31 cellular contexts compared by ENCODE assay signal in genomic region chr17:17844500-17844899, GRCh38. TPM values are rescaled to one million over a fixed set of nuclear protein-coding genes. Genes with fewer than 3 reads are reported as not detected.
DNase-seq lines count a peak whose midpoint lies in the region; ATAC-seq, FAIRE-seq and TF ChIP-seq lines count a peak whose summit lies in the region.
"Had no signal": no experiment of that assay in that cellular context is flagged by ENCODE, and none has a peak within 500 bp of the region (broad histone marks: within the 10 kb centered on the region; RNA-seq: fewer than 3 reads in every experiment).

No MANE protein-coding gene starts in this region.

- no peak for TF ChIP-seq EP300 in H1 (IDR thresholded peaks at IDR 0.05; ENCODE audit: borderline replicate concordance in 1 of 2, low read depth in 2 of 2, low read length in 2 of 2)

- no peak overlapping the region for H3K23ac ChIP-seq in H1 (ENCODE audit: insufficient read length)

- no peak overlapping the region for H2BK15ac ChIP-seq in H1 (ENCODE audit: low read length)

- H3K9me3 Mint-ChIP-seq in GM23338 (no peaks in the 10 kb centered on the region; the same call in 2 of the 3 replicates), neural progenitor cell (no peaks in the 10 kb centered on the region)
- H3K9me3 Mint-ChIP-seq: activated naive CD4-positive, alpha-beta T cell treated with anti-CD3 and anti-CD28 coated beads, Interleukin-2, amount 10 ng/mL, durations not matched to agents 7 days and 5 days; activated T-helper 17 cell treated with anti-CD3 and anti-CD28 coated beads, Interleukin-2, amount 50 U/mL, for 72 hours; CD8-positive, alpha-beta T cell had no signal

- H3K27ac ChIP-seq in GM23338 (ENCODE audit: low read depth) (no peak overlapping the region), H1 (ENCODE audit: low read depth, low read length) (no peak overlapping the region), neural progenitor cell (no peak overlapping the region)
- H3K27ac ChIP-seq: adrenal gland, parathyroid adenoma, Peyer's patch, right atrium auricular region, spleen, transverse colon had no signal

- no peak overlapping the region for H3K4ac ChIP-seq in H1 (replicated peaks; ENCODE audit: insufficient read length, low read depth, low read length)

- H3K36me3 ChIP-seq in GM23338 (ENCODE audit: insufficient read depth) (no peaks in the 10 kb centered on the region), H1 (ENCODE audit: control insufficient read depth in 2 of 4, insufficient read depth in 4 of 4, low read length in 3 of 4) (no peaks in the 10 kb centered on the region), neural progenitor cell (no peaks in the 10 kb centered on the region)
- H3K36me3 ChIP-seq: HAP-1, transverse colon had no signal

- FAIRE-seq in H1 (lab: Jason Lieb, UNC) (no peak), GM12892 (lab: Jason Lieb, UNC) (no peak)
- FAIRE-seq: A549, GM12878 had no signal

- H2BK20ac ChIP-seq in H1 (ENCODE audit: low read length): 0 out of 2 replicates have a peak overlapping the region, but pooled peaks have one; percentile 15

- peak overlapping the region; percentile 72; the same call in 1 of the 2 replicates for H2AK5ac ChIP-seq in H1 (ENCODE audit: low read depth, low read length)

- POLR2A ChIA-PET in H1 (lab: Charles Lee; ENCODE audit: partially characterized antibody): interaction anchor here (1.0 to 8.8 kb wide), 5 partner anchors 8 to 39 kb away, joined by 3 to 122 read pairs (median 28); partner anchors contain the start of gene SREBF1

- H3K4me1 Mint-ChIP-seq in GM23338: peaks cover 55% of the 10 kb centered on the region
- peaks cover 42% of the 10 kb centered on the region for H3K4me1 Mint-ChIP-seq in neural progenitor cell

- no peaks in the 10 kb centered on the region for H4K20me1 ChIP-seq in GM23338 (replicated peaks; ENCODE audit: insufficient read depth)
- peaks cover 0 to 1% of the 10 kb centered on the region in 2 experiments for H4K20me1 ChIP-seq in H1 (replicated peaks in 1 of 2; ENCODE audit: control insufficient read depth in 1 of 2, insufficient read depth in 2 of 2, low read length in 2 of 2)
- no peaks in the 10 kb centered on the region for H4K20me1 ChIP-seq in neural progenitor cell (ENCODE audit: low read depth)

- no peaks in the 10 kb centered on the region for H3K27me3 ChIP-seq in GM23338 (ENCODE audit: insufficient read depth)
- no peaks in the 10 kb centered on the region; a peak in 1 of 7 replicates for H3K27me3 ChIP-seq in H1 (replicated peaks in 1 of 4; ENCODE audit: control insufficient read depth in 3 of 4, extremely low read depth in 1 of 4, insufficient read depth in 3 of 4, low read length in 3 of 4)
- no peaks in the 10 kb centered on the region for H3K27me3 ChIP-seq in neural progenitor cell
- H3K27me3 ChIP-seq: adrenal gland, Peyer's patch, right atrium auricular region, spleen, stomach, transverse colon had no signal

- no peak overlapping the region for H2BK120ac ChIP-seq in H1 (replicated peaks; ENCODE audit: low read depth, low read length)

- H3K9ac ChIP-seq in H1 (replicated peaks in 1 of 4; ENCODE audit: extremely low read depth in 1 of 4, low read depth in 3 of 4, low read length in 3 of 4) (no peak overlapping the region), neural progenitor cell (no peak overlapping the region)
- H3K9ac ChIP-seq: parathyroid adenoma had no signal

- TF ChIP-seq RAD21 in H1 (IDR thresholded peaks at IDR 0.05 in 1 of 2, conservative IDR thresholded peaks at IDR 0.05 in 1 of 2; ENCODE audit: low read depth in 2 of 2, low read length in 2 of 2): no peak

- H3K4me1 ChIP-seq in GM23338 (ENCODE audit: insufficient read depth): peaks cover 17% of the 10 kb centered on the region
- peaks cover 5 to 36% (median 21%) of the 10 kb centered on the region in 4 experiments for H3K4me1 ChIP-seq in H1 (replicated peaks in 1 of 4; ENCODE audit: control insufficient read depth in 3 of 4, insufficient read depth in 4 of 4, low read length in 3 of 4)
- H3K4me1 ChIP-seq in neural progenitor cell: peaks cover 38% of the 10 kb centered on the region

- no peaks in the 10 kb centered on the region for H3K9me3 ChIP-seq in H1 (ENCODE audit: insufficient read depth in 2 of 2, low read depth in 1 of 2, low read length in 1 of 2)
- H3K9me3 ChIP-seq in neural progenitor cell (ENCODE audit: low read depth): no peaks in the 10 kb centered on the region
- H3K9me3 ChIP-seq: A549, adrenal gland, HAP-1, Peyer's patch, right atrium auricular region, spleen, stomach, transverse colon had no signal

- no peak overlapping the region for H4K5ac ChIP-seq in H1 (ENCODE audit: insufficient read length, low read depth, low read length)

- H4K8ac ChIP-seq in H1 (ENCODE audit: extremely low read depth, insufficient read depth, low read length): no peak overlapping the region

- H3K79me2 ChIP-seq in GM23338 (replicated peaks; ENCODE audit: insufficient read depth): no peaks in the 10 kb centered on the region
- H3K79me2 ChIP-seq in H1 (ENCODE audit: control insufficient read depth in 1 of 2, insufficient read depth in 2 of 2, low read length in 2 of 2): no peaks in the 10 kb centered on the region
- no peaks in the 10 kb centered on the region for H3K79me2 ChIP-seq in neural progenitor cell (ENCODE audit: low read depth)
- H3K79me2 ChIP-seq: parathyroid adenoma had no signal

- TF ChIP-seq POLR2A in H1 (IDR thresholded peaks at IDR 0.05; ENCODE audit: control extremely low read depth in 1 of 2, low read depth in 2 of 2, low read length in 2 of 2) (no peak), GM12892 (IDR thresholded peaks at IDR 0.05; ENCODE audit: low read depth, low read length) (no peak)

- ATAC-seq in GM23338: no peak
- ATAC-seq in HG02870 (IDR thresholded peaks at IDR 0.05; ENCODE audit: unreplicated experiment): no peak
- ATAC-seq: A549; activated CD8-positive, alpha-beta T cell treated with anti-CD3 and anti-CD28 coated beads, Interleukin-2, amount 10 ng/mL, durations not matched to agents 7 days and 5 days; activated T-helper 17 cell treated with anti-CD3 and anti-CD28 coated beads, Interleukin-2, amount 50 U/mL, for 72 hours; CD8-positive, alpha-beta T cell; GM12878; left colon had no signal

- H3K18ac ChIP-seq in H1 (ENCODE audit: extremely low read depth, low read length): no peak overlapping the region

- H3K4me2 ChIP-seq in GM23338 (no peak overlapping the region), H1 (ENCODE audit: insufficient read depth in 1 of 2, low read depth in 2 of 2, low read length in 2 of 2) (no peak overlapping the region), neural progenitor cell (no peak overlapping the region)
- H3K4me2 ChIP-seq: A549 had no signal

- H3K27me3 Mint-ChIP-seq in GM23338 (ENCODE audit: insufficient read depth, low read depth, poor library complexity) (peaks cover 27% of the 10 kb centered on the region), neural progenitor cell (ENCODE audit: insufficient read depth, low read depth) (peaks cover under 1% of the 10 kb centered on the region)
- H3K27me3 Mint-ChIP-seq: activated naive CD4-positive, alpha-beta T cell treated with anti-CD3 and anti-CD28 coated beads, Interleukin-2, amount 10 ng/mL, durations not matched to agents 7 days and 5 days; activated T-helper 17 cell treated with anti-CD3 and anti-CD28 coated beads, Interleukin-2, amount 50 U/mL, for 72 hours had no signal

- no peak overlapping the region for H3K4me3 ChIP-seq in GM23338
- H3K4me3 ChIP-seq in H1 (ENCODE audit: extremely low read depth in 1 of 4, insufficient read depth in 2 of 4, low read depth in 3 of 4, low read length in 4 of 4): no peak overlapping the region
- no peak overlapping the region for H3K4me3 ChIP-seq in neural progenitor cell
- H3K4me3 ChIP-seq: A549, adrenal gland, GM12878, HAP-1, Peyer's patch, right atrium auricular region, spleen, stomach, transverse colon had no signal

- H2BK12ac ChIP-seq in H1 (ENCODE audit: low read depth, low read length): peak overlapping the region; percentile 68; the same call in 1 of the 2 replicates

- no peak overlapping the region for H4K91ac ChIP-seq in H1 (replicated peaks; ENCODE audit: insufficient read length, low read length)

- CTCF ChIA-PET in H1 (lab: Charles Lee; ENCODE audit: partially characterized antibody): interaction anchor here (0.8 to 2.9 kb wide), 8 partner anchors 9 to 66 kb away, joined by 3 to 13 read pairs (median 4); no protein-coding TSS in a partner anchor

- peak; percentile 24 to 30; a peak in 3 of 4 replicates for TF ChIP-seq CTCF in GM23338 (conservative IDR thresholded peaks at IDR 0.05; ENCODE audit: low read depth in 2 of 2)
- TF ChIP-seq CTCF in H1 (IDR thresholded peaks at IDR 0.05; ENCODE audit: control extremely low read depth in 1 of 3, insufficient read depth in 1 of 3, low read depth in 1 of 3, low read length in 3 of 3): peak in 1 of 3 experiments; percentile 7; a peak in 1 of 4 replicates
- no peak for TF ChIP-seq CTCF in neural progenitor cell (IDR thresholded peaks at IDR 0.05)

- H3K79me1 ChIP-seq in H1 (ENCODE audit: low read depth, low read length): no peaks in the 10 kb centered on the region

- peak; percentile 74 for DNase-seq in Ammon's horn (ENCODE audit: low spot score)
- DNase-seq in GM23338 (ENCODE audit: low spot score): no peak
- no peak for DNase-seq in H1 (ENCODE audit: low read depth in 1 of 2, low spot score in 2 of 2)
- DNase-seq in neural progenitor cell (ENCODE audit: low spot score): no peak
- no peak for DNase-seq in GM12892 (ENCODE audit: insufficient read length)
- no peak for DNase-seq in GDM1 (lab: John Stamatoyannopoulos, UW)
- DNase-seq in NK-92 treated with Interleukin-12 subunit alpha and Interleukin-12 subunit beta, amount 100 ng/mL, for 24 hours (lab: John Stamatoyannopoulos, UW): no peak
- DNase-seq: activated CD8-positive, alpha-beta T cell treated with anti-CD3 and anti-CD28 coated beads, Interleukin-2, amount 10 ng/mL, durations not matched to agents 7 days and 5 days; activated naive CD4-positive, alpha-beta T cell treated with anti-CD3 and anti-CD28 coated beads, Interleukin-2, amount 10 ng/mL, durations not matched to agents 7 days and 5 days; adrenal gland; AML-193; CD8-positive, alpha-beta T cell; effector CD4-positive, alpha-beta T cell; left colon; MV-4-11; NCI-H1436 treated with DMSO at 0.1 percent for 48 hours; NCI-H2107; Peyer's patch; SIG-M5; spleen; stimulated activated CD4-positive, alpha-beta T cell treated with anti-CD3 and anti-CD28 coated beads, Interleukin-2, amount 100 ng/mL, for 24 hours; stomach; T-helper 9 cell; transverse colon had no signal

- peaks cover 10% of the 10 kb centered on the region for H3F3A ChIP-seq in GM23338 (replicated peaks; ENCODE audit: low read depth)
- peaks cover 19% of the 10 kb centered on the region for H3F3A ChIP-seq in neural progenitor cell (ENCODE audit: low read depth)

- no peaks in the 10 kb centered on the region for H3K36me3 Mint-ChIP-seq in GM23338 (ENCODE audit: low read depth)
- no peaks in the 10 kb centered on the region for H3K36me3 Mint-ChIP-seq in neural progenitor cell

- 87% methylated on average over 6 of the region's 6 CpGs; no CpG with 5 or more reads in 1 of the 2 experiments for WGBS in H1 (ENCODE audit: extremely low coverage in 1 of 2, insufficient coverage in 1 of 2, insufficient read length in 1 of 2, insufficient replicate concordance in 2 of 2, low coverage in 1 of 2, low lambda C conversion rate in 2 of 2, missing lambda C conversion rate in 1 of 2), 2 experiments

- H3K23me2 ChIP-seq in H1 (ENCODE audit: low read depth, low read length): peaks cover 8% of the 10 kb centered on the region

- H3K4me3 Mint-ChIP-seq in GM23338 (no peak overlapping the region), neural progenitor cell (no peak overlapping the region)
- H3K4me3 Mint-ChIP-seq: activated CD8-positive, alpha-beta T cell treated with anti-CD3 and anti-CD28 coated beads, Interleukin-2, amount 10 ng/mL, durations not matched to agents 7 days and 5 days; activated naive CD4-positive, alpha-beta T cell treated with anti-CD3 and anti-CD28 coated beads, Interleukin-2, amount 10 ng/mL, durations not matched to agents 7 days and 5 days; activated T-helper 17 cell treated with anti-CD3 and anti-CD28 coated beads, Interleukin-2, amount 50 U/mL, for 72 hours; CD8-positive, alpha-beta T cell had no signal

- no peak overlapping the region for H3K56ac ChIP-seq in H1 (replicated peaks; ENCODE audit: insufficient read length, low read depth, low read length)

- H3K27ac Mint-ChIP-seq in GM23338: no peak overlapping the region
- H3K27ac Mint-ChIP-seq in neural progenitor cell: peak overlapping the region; percentile 57
- H3K27ac Mint-ChIP-seq: activated CD8-positive, alpha-beta T cell treated with anti-CD3 and anti-CD28 coated beads, Interleukin-2, amount 10 ng/mL, durations not matched to agents 7 days and 5 days; activated naive CD4-positive, alpha-beta T cell treated with anti-CD3 and anti-CD28 coated beads, Interleukin-2, amount 10 ng/mL, durations not matched to agents 7 days and 5 days; activated T-helper 17 cell treated with anti-CD3 and anti-CD28 coated beads, Interleukin-2, amount 50 U/mL, for 72 hours; CD8-positive, alpha-beta T cell had no signal

- H3K9me2 ChIP-seq in GM23338 (ENCODE audit: insufficient read depth): no peaks in the 10 kb centered on the region

- H2BK5ac ChIP-seq in H1 (ENCODE audit: low read depth, low read length): 0 out of 2 replicates have a peak overlapping the region, but pooled peaks have one; percentile 24

- no peak overlapping the region for H2AFZ ChIP-seq in GM23338
- H2AFZ ChIP-seq in H1 (ENCODE audit: low read length): no peak overlapping the region
- H2AFZ ChIP-seq in neural progenitor cell (replicated peaks): no peak overlapping the region
- H2AFZ ChIP-seq: parathyroid adenoma had no signal

- H3K14ac ChIP-seq in H1 (ENCODE audit: insufficient read length): no peak overlapping the region

RNA-seq across cellular contexts. Expression of gene SREBF1, which starts 7.7 kb away (rescaled TPM):
- 77.7 and 85.3 TPM in 2 replicates for total RNA-seq in GM23338 (2014; rRNA removed; shearing (Covaris generic))
- polyA plus RNA-seq in GM23338 (2016; fragmentation: Nextera tagmentation; extraction: Ambion mirVana): 39.6 and 43.7 TPM in 2 replicates
- 69.9 and 70.8 TPM in 2 replicates for total RNA-seq in H1 (2021; fragmentation: NEBNext Ultra II Directional; extraction: Animal tissue kit (Norgen Biotek cat#: 25700))
- 28.6 and 64.6 TPM in 2 replicates for polyA plus RNA-seq in H1 (2011; rRNA removed)
- polyA plus RNA-seq in H1 (2011; cell fraction: cytosol; rRNA removed): 34.1 TPM
- 270 TPM for polyA plus RNA-seq in H1 (2011; cell fraction: nucleus; rRNA removed)
- 45.2 to 64.7 TPM (median 53.7 TPM) in 4 replicates for polyA plus RNA-seq in H1 (2012, experiment 1 of 2)
- polyA plus RNA-seq in H1 (2012, experiment 2 of 2): 36.4 TPM
- polyA plus RNA-seq in H1 (2013, experiment 1 of 2): 88.4 TPM
- polyA plus RNA-seq in H1 (2013, experiment 2 of 2): 76.5 TPM
- polyA minus RNA-seq in H1 (2011; rRNA and poly(A)+ RNA removed): 21.0 and 35.5 TPM in 2 replicates
- polyA minus RNA-seq in H1 (2011; cell fraction: cytosol; rRNA and poly(A)+ RNA removed): 60.1 TPM
- 90.1 TPM for polyA minus RNA-seq in H1 (2011; cell fraction: nucleus; rRNA and poly(A)+ RNA removed)
- total RNA-seq in neural progenitor cell (ENCODE audit: low replicate concordance): 12.7 and 41.0 TPM in 2 replicates
- 14.3 TPM for polyA plus RNA-seq in GM12892 (2012; ENCODE audit: missing spikeins)
